Comparison of ENCODE assay signal across 19 cellular contexts in genomic region chr5:145450286-145450969, GRCh38.
"Had no signal": no experiment of that assay in that cellular context is flagged by ENCODE, and none has a peak within 500 bp of the region (broad histone marks: within the 10 kb centered on the region; RNA-seq: fewer than 3 reads in every experiment).

No MANE protein-coding gene starts in this region.

- H3K9me3 ChIP-seq: gastrocnemius medialis, pancreas, right lobe of liver, tibial artery had no signal

- H3K36me3 ChIP-seq: gastrocnemius medialis, heart left ventricle, pancreas, right lobe of liver, tibial artery had no signal

- H3K4me1 ChIP-seq: gastrocnemius medialis, heart left ventricle, pancreas, right lobe of liver, tibial artery had no signal

- DNase-seq: activated CD4-positive, alpha-beta T cell treated with anti-CD3 and anti-CD28 coated beads, Interleukin-2, amount 10 ng/mL, durations not matched to agents 24 days and 14 days; activated CD8-positive, alpha-beta T cell treated with anti-CD3 and anti-CD28 coated beads for 36 hours; activated naive CD4-positive, alpha-beta T cell treated with anti-CD3 and anti-CD28 coated beads, Interleukin-2, amount 10 ng/mL, durations not matched to agents 7 days and 5 days; activated T-cell treated with anti-CD3 and anti-CD28 coated beads, Interleukin-2, amount 50 U/mL, for 1 hour; aorta; dermis blood vessel endothelial cell; endodermal cell; gastrocnemius medialis; heart left ventricle; immature natural killer cell; left cardiac atrium; mesenchymal stem cell; mucosa of descending colon; naive thymus-derived CD4-positive, alpha-beta T cell; pancreas; right lobe of liver; stimulated activated naive B cell treated with anti-CD40 and anti-IgM and Interleukin-4, amounts not matched to agents 10 μg/mL and 1 μg/mL and 100 μg/mL, for 72 hours; T1000; tibial artery had no signal

- H3K27me3 ChIP-seq: gastrocnemius medialis, heart left ventricle, pancreas, right lobe of liver, tibial artery had no signal

- H3K27ac ChIP-seq: gastrocnemius medialis, heart left ventricle, pancreas, right lobe of liver, tibial artery had no signal

- H3K4me3 ChIP-seq: gastrocnemius medialis, heart left ventricle, mucosa of descending colon, pancreas, right lobe of liver, tibial artery had no signal
